Comparison of ENCODE assay signal across 21 cellular contexts in genomic region chr16:89309438-89310122, GRCh38.
DNase-seq lines count a peak whose midpoint lies in the region; TF ChIP-seq lines count a peak whose summit lies in the region.
"Had no signal": no experiment of that assay in that cellular context is flagged by ENCODE, and none has a peak within 500 bp of the region (broad histone marks: within the 10 kb centered on the region; RNA-seq: fewer than 3 reads in every experiment).

No MANE protein-coding gene starts in this region.

- peak overlapping the region; percentile 41 for H3K27ac ChIP-seq in RWPE1
- peak overlapping the region; percentile 25 for H3K27ac ChIP-seq in neutrophil
- H3K27ac ChIP-seq: parathyroid adenoma had no signal

- no peaks in the 10 kb centered on the region for H3K9me3 ChIP-seq in neutrophil
- H3K9me3 ChIP-seq: adrenal gland had no signal

- H3K4me3 Mint-ChIP-seq in activated naive CD4-positive, alpha-beta T cell treated with anti-CD3 and anti-CD28 coated beads, Interleukin-2, amount 50 U/mL, for 24 hours = no peak overlapping the region
- H3K4me3 Mint-ChIP-seq in brain = no peak overlapping the region
- H3K4me3 Mint-ChIP-seq: dendritic cell treated with granulocyte-macrophage colony-stimulating factor and Interleukin-4, amounts not matched to agents 40 ng/mL and 50 ng/mL, for 4 days; stimulated activated naive B cell treated with anti-CD40 and anti-IgM and Interleukin-4, amounts not matched to agents 10 μg/mL and 1 μg/mL and 100 μg/mL, for 72 hours had no signal

- CTCF ChIA-PET in RWPE1 (lab: Yijun Ruan, JAX) = no interaction called here

- H3K4me1 ChIP-seq in neutrophil (ENCODE audit: control insufficient read depth in 1 of 2, insufficient read depth in 1 of 2, low read depth in 1 of 2, low read length in 1 of 2) = no peaks in the 10 kb centered on the region

- H3K27me3 ChIP-seq in neutrophil = no peaks in the 10 kb centered on the region
- H3K27me3 ChIP-seq: adrenal gland had no signal

- H3K36me3 Mint-ChIP-seq in activated naive CD4-positive, alpha-beta T cell treated with anti-CD3 and anti-CD28 coated beads, Interleukin-2, amount 50 U/mL, for 24 hours = peaks cover 3% of the 10 kb centered on the region
- peaks cover 58% of the 10 kb centered on the region for H3K36me3 Mint-ChIP-seq in brain

- TF ChIP-seq CTCF in RWPE1 (conservative IDR thresholded peaks at IDR 0.05; ENCODE audit: low read depth) (no peak), brain (conservative IDR thresholded peaks at IDR 0.05) (no peak), neutrophil (IDR thresholded peaks at IDR 0.05) (no peak)

- no peaks in the 10 kb centered on the region for H3K9me3 Mint-ChIP-seq in activated naive CD4-positive, alpha-beta T cell treated with anti-CD3 and anti-CD28 coated beads, Interleukin-2, amount 50 U/mL, for 24 hours
- no peaks in the 10 kb centered on the region for H3K9me3 Mint-ChIP-seq in brain
- H3K9me3 Mint-ChIP-seq: CD4-positive, CD25-positive, alpha-beta regulatory T cell; dendritic cell treated with granulocyte-macrophage colony-stimulating factor and Interleukin-4, amounts not matched to agents 40 ng/mL and 50 ng/mL, for 4 days; stimulated activated naive B cell treated with anti-CD40 and anti-IgM and Interleukin-4, amounts not matched to agents 10 μg/mL and 1 μg/mL and 100 μg/mL, for 72 hours had no signal

- H3K4me1 Mint-ChIP-seq in activated naive CD4-positive, alpha-beta T cell treated with anti-CD3 and anti-CD28 coated beads, Interleukin-2, amount 50 U/mL, for 24 hours = peaks cover 64% of the 10 kb centered on the region
- peaks cover 15% of the 10 kb centered on the region for H3K4me1 Mint-ChIP-seq in brain

- H3K36me3 ChIP-seq in neutrophil = peaks cover 29% of the 10 kb centered on the region

- DNase-seq in activated naive CD4-positive, alpha-beta T cell treated with Interleukin-2 at 50 U/mL for 16 hours = no peak
- DNase-seq in RWPE1 (ENCODE audit: low spot score) = no peak
- DNase-seq in T-helper 9 cell = no peak
- DNase-seq in DMS114 treated with DMSO at 0.1 percent for 48 hours (lab: John Stamatoyannopoulos, UW; ENCODE audit: unreplicated experiment) = no peak
- no peak for DNase-seq in stimulated activated CD4-positive, alpha-beta T cell treated with anti-CD3 and anti-CD28 coated beads, Interleukin-1b, Interleukin-23, amount 100 ng/mL, for 48 hours
- DNase-seq: activated CD4-positive, alpha-beta T cell treated with anti-CD3 and anti-CD28 coated beads for 4 hours; adrenal gland; CD4-positive, CD25-positive, alpha-beta regulatory T cell; DMS79; hippocampal formation; islet precursor cell; KBM-7; NCI-H146; NCI-H526; stimulated activated naive B cell treated with anti-CD40 and anti-IgM and Interleukin-4, amounts not matched to agents 10 μg/mL and 1 μg/mL and 100 μg/mL, for 72 hours had no signal

- no peak overlapping the region for H3K4me3 ChIP-seq in neutrophil (ENCODE audit: low read depth in 1 of 2, low read length in 1 of 2)
- H3K4me3 ChIP-seq: adrenal gland, lung had no signal

- POLR2A ChIA-PET in RWPE1 (lab: Yijun Ruan, JAX; ENCODE audit: low non-redundant PET) = no interaction called here

- no peaks in the 10 kb centered on the region for H3K27me3 Mint-ChIP-seq in activated naive CD4-positive, alpha-beta T cell treated with anti-CD3 and anti-CD28 coated beads, Interleukin-2, amount 50 U/mL, for 24 hours
- H3K27me3 Mint-ChIP-seq in brain = no peaks in the 10 kb centered on the region
- H3K27me3 Mint-ChIP-seq: CD4-positive, CD25-positive, alpha-beta regulatory T cell; dendritic cell treated with granulocyte-macrophage colony-stimulating factor and Interleukin-4, amounts not matched to agents 40 ng/mL and 50 ng/mL, for 4 days; stimulated activated naive B cell treated with anti-CD40 and anti-IgM and Interleukin-4, amounts not matched to agents 10 μg/mL and 1 μg/mL and 100 μg/mL, for 72 hours had no signal

- H3K27ac Mint-ChIP-seq in activated naive CD4-positive, alpha-beta T cell treated with anti-CD3 and anti-CD28 coated beads, Interleukin-2, amount 50 U/mL, for 24 hours = peak overlapping the region; percentile 65
- peak overlapping the region in 4 of 5 experiments; percentile 10 to 57 (median 48) for H3K27ac Mint-ChIP-seq in brain
- H3K27ac Mint-ChIP-seq: dendritic cell treated with granulocyte-macrophage colony-stimulating factor and Interleukin-4, amounts not matched to agents 40 ng/mL and 50 ng/mL, for 4 days had no signal
